1 cellular context compared by ENCODE assay signal in the genomic region with DNA sequence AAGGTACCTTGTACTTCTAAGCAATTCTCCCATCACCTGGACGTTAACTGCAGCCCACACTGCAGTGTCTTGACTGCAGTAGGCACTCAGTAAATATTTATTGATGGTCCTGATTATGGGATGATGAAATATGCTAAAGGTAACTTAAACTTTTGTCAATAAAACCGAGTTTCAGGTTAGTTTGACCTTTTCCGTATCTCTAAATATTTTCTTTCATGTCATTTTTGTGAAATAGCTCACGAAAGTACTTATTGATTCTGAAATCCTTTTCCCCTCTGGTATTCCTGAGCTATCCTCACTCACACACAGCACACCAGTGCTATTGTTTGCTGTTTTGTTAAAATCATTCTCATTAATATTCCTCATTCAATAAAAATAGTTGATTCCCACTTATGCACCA.
TF ChIP-seq lines count a peak whose summit lies in the region.

No MANE protein-coding gene starts in this region.

TF ChIP-seq in HepG2, 621 proteins besides CTCF, POLR2A, EP300 and RAD21 (continued from another document and continues in another):
- TF ChIP-seq NCOA5 (CRISPR knock-in tag; IDR thresholded peaks at IDR 0.05) (no peak), PPARG (CRISPR knock-in tag; conservative IDR thresholded peaks at IDR 0.05) (peak; percentile 100), ARNTL (CRISPR knock-in tag; IDR thresholded peaks at IDR 0.05) (peak; percentile 42; the same call in 1 of the 2 replicates), ZGPAT (CRISPR knock-in tag; IDR thresholded peaks at IDR 0.05) (peak; percentile 97), ZNF597 (CRISPR knock-in tag; IDR thresholded peaks at IDR 0.05) (no peak), ESRRA (CRISPR knock-in tag; IDR thresholded peaks at IDR 0.05; ENCODE audit: low read depth) (peak; percentile 63; the same call in 1 of the 2 replicates), TMF1 (CRISPR knock-in tag; IDR thresholded peaks at IDR 0.05; ENCODE audit: low read depth) (no peak), ZBTB33 (CRISPR knock-in tag; IDR thresholded peaks at IDR 0.05) (no peak), CAMTA2 (CRISPR knock-in tag; IDR thresholded peaks at IDR 0.05; ENCODE audit: borderline replicate concordance) (no peak), RFX1 (IDR thresholded peaks at IDR 0.05) (no peak), ZFP82 (CRISPR knock-in tag; IDR thresholded peaks at IDR 0.05; ENCODE audit: borderline replicate concordance) (no peak), ZNF564 (CRISPR knock-in tag; IDR thresholded peaks at IDR 0.05) (0 out of 2 replicates have a peak, but pooled peaks have one; percentile 38), ZNF253 (CRISPR knock-in tag; IDR thresholded peaks at IDR 0.05; ENCODE audit: borderline replicate concordance) (no peak), GPBP1L1 (CRISPR knock-in tag; IDR thresholded peaks at IDR 0.05) (no peak), TARDBP (CRISPR knock-in tag; IDR thresholded peaks at IDR 0.05) (peak; percentile 89; the same call in 1 of the 2 replicates), PAXIP1 (CRISPR knock-in tag; conservative IDR thresholded peaks at IDR 0.05) (peak; percentile 95), MXI1 (IDR thresholded peaks at IDR 0.05; ENCODE audit: borderline replicate concordance, low read depth, low read length) (no peak), ZFP36L1 (CRISPR knock-in tag; IDR thresholded peaks at IDR 0.05) (no peak), ZNF660 (CRISPR knock-in tag; IDR thresholded peaks at IDR 0.05; ENCODE audit: borderline replicate concordance, low read depth) (no peak), NR0B2 (CRISPR knock-in tag; IDR thresholded peaks at IDR 0.05) (no peak), KAT7 (CRISPR knock-in tag; IDR thresholded peaks at IDR 0.05; ENCODE audit: borderline replicate concordance) (peak; percentile 31; the same call in 1 of the 2 replicates), RXRB (CRISPR knock-in tag; IDR thresholded peaks at IDR 0.05; ENCODE audit: borderline replicate concordance) (peak; percentile 99), STAT6 (CRISPR knock-in tag; IDR thresholded peaks at IDR 0.05; ENCODE audit: borderline replicate concordance) (peak; percentile 75), NONO (IDR thresholded peaks at IDR 0.05) (no peak), NONO (CRISPR knock-in tag; conservative IDR thresholded peaks at IDR 0.05) (peak; percentile 74; the same call in 1 of the 2 replicates), SAP130 (CRISPR knock-in tag; IDR thresholded peaks at IDR 0.05; ENCODE audit: low read depth) (peak; percentile 80), EZH2 (conservative IDR thresholded peaks at IDR 0.05; ENCODE audit: low read depth, low read length) (no peak), ZNF780A (CRISPR knock-in tag; IDR thresholded peaks at IDR 0.05) (no peak), ZNF207 (IDR thresholded peaks at IDR 0.05; ENCODE audit: borderline replicate concordance) (no peak), IKZF5 (CRISPR knock-in tag; IDR thresholded peaks at IDR 0.05) (peak; percentile 94), ZNF75D (CRISPR knock-in tag; IDR thresholded peaks at IDR 0.05; ENCODE audit: borderline replicate concordance) (no peak), ZEB1 (IDR thresholded peaks at IDR 0.05; ENCODE audit: insufficient replicate concordance, low read depth) (peak; percentile 94), KAT2B (IDR thresholded peaks at IDR 0.05; ENCODE audit: borderline replicate concordance, low read depth, low read length) (0 out of 2 replicates have a peak, but pooled peaks have one; percentile 16), ZBTB1 (CRISPR knock-in tag; IDR thresholded peaks at IDR 0.05; ENCODE audit: borderline replicate concordance) (no peak)
- TF ChIP-seq, protein P1, sequence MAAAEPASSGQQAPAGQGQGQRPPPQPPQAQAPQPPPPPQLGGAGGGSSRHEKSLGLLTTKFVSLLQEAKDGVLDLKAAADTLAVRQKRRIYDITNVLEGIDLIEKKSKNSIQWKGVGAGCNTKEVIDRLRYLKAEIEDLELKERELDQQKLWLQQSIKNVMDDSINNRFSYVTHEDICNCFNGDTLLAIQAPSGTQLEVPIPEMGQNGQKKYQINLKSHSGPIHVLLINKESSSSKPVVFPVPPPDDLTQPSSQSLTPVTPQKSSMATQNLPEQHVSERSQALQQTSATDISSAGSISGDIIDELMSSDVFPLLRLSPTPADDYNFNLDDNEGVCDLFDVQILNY (CRISPR knock-in tag; conservative IDR thresholded peaks at IDR 0.05): no peak
- TF ChIP-seq, protein P2, sequence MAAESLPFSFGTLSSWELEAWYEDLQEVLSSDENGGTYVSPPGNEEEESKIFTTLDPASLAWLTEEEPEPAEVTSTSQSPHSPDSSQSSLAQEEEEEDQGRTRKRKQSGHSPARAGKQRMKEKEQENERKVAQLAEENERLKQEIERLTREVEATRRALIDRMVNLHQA (CRISPR knock-in tag; IDR thresholded peaks at IDR 0.05): no peak; the same call in 1 of the 2 replicates
- TF ChIP-seq, protein P3, sequence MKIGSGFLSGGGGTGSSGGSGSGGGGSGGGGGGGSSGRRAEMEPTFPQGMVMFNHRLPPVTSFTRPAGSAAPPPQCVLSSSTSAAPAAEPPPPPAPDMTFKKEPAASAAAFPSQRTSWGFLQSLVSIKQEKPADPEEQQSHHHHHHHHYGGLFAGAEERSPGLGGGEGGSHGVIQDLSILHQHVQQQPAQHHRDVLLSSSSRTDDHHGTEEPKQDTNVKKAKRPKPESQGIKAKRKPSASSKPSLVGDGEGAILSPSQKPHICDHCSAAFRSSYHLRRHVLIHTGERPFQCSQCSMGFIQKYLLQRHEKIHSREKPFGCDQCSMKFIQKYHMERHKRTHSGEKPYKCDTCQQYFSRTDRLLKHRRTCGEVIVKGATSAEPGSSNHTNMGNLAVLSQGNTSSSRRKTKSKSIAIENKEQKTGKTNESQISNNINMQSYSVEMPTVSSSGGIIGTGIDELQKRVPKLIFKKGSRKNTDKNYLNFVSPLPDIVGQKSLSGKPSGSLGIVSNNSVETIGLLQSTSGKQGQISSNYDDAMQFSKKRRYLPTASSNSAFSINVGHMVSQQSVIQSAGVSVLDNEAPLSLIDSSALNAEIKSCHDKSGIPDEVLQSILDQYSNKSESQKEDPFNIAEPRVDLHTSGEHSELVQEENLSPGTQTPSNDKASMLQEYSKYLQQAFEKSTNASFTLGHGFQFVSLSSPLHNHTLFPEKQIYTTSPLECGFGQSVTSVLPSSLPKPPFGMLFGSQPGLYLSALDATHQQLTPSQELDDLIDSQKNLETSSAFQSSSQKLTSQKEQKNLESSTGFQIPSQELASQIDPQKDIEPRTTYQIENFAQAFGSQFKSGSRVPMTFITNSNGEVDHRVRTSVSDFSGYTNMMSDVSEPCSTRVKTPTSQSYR (CRISPR knock-in tag; IDR thresholded peaks at IDR 0.05; ENCODE audit: borderline replicate concordance): peak; percentile 48; the same call in 1 of the 2 replicates
- TF ChIP-seq, protein P4, sequence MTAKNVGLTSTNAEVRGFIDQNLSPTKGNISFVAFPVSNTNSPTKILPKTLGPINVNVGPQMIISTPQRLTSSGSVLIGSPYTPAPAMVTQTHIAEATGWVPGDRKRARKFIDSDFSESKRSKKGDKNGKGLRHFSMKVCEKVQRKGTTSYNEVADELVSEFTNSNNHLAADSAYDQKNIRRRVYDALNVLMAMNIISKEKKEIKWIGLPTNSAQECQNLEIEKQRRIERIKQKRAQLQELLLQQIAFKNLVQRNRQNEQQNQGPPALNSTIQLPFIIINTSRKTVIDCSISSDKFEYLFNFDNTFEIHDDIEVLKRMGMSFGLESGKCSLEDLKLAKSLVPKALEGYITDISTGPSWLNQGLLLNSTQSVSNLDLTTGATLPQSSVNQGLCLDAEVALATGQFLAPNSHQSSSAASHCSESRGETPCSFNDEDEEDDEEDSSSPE (CRISPR knock-in tag; IDR thresholded peaks at IDR 0.05): no peak
